Comparison of ENCODE assay signal across 8 cellular contexts in genomic region chr13:39263033-39263432, GRCh38.
DNase-seq lines count a peak whose midpoint lies in the region; ATAC-seq lines count a peak whose summit lies in the region.

No MANE protein-coding gene starts in this region.

- peak; percentile 93 for ATAC-seq in GM19351 (IDR thresholded peaks at IDR 0.05; ENCODE audit: unreplicated experiment)
- ATAC-seq in HG03460 (IDR thresholded peaks at IDR 0.05; ENCODE audit: unreplicated experiment): peak; percentile 77

- DNase-seq in DMS153 (lab: John Stamatoyannopoulos, UW): peak; percentile 57
- DNase-seq in NCI-H82 treated with DMSO at 0.1 percent for 48 hours (lab: John Stamatoyannopoulos, UW; ENCODE audit: unreplicated experiment): peak; percentile 80
- peak; percentile 7 for DNase-seq in amniotic epithelial cell (ENCODE audit: low read depth)
- peak; percentile 46 to 53 for DNase-seq in hippocampal formation (lab: John Stamatoyannopoulos, UW)
- DNase-seq in stimulated activated CD4-positive, alpha-beta T cell treated with anti-CD3 and anti-CD28 coated beads, Interleukin-1b, Interleukin-23, amount 100 ng/mL, for 24 hours (ENCODE audit: low read depth in 4 of 4, low spot score in 1 of 4): peak in 3 of 4 experiments; percentile 4 to 32 (median 9)
- DNase-seq in GM19238 (ENCODE audit: insufficient read length, low spot score): no peak
